In the genomic region with DNA sequence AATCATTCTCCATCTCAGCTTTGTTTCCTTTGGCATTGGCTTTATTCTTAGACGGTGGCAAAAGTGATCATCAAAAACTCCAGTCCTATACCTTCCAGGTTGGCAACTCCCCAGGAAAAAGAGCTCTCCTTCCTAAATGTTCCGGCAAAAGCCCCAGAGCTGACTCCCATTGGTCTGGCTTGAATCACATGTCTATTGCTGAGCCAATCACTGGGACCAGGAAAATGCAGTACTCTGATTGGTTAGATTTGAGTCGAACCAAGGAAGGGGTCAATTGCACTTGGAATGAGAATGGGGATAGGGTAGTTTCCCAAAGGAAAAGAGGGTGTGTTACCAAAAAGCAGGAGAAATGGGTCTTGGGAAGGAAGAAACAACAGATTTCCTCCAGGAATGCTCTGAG, we compare ENCODE assay signal across 24 cellular contexts. TPM values are rescaled to one million over a fixed set of nuclear protein-coding genes. Genes with fewer than 3 reads are reported as not detected.
"Had no signal": no experiment of that assay in that cellular context is flagged by ENCODE, and none has a peak within 500 bp of the region (broad histone marks: within the 10 kb centered on the region; RNA-seq: fewer than 3 reads in every experiment).

No MANE protein-coding gene starts in this region.

- H3K27ac ChIP-seq: gastrocnemius medialis, lower lobe of right lung, spleen, thyroid gland, WERI-Rb-1 had no signal

- H3K9me3 ChIP-seq: gastrocnemius medialis, lower lobe of right lung, spleen, thyroid gland had no signal

- H3K36me3 ChIP-seq: gastrocnemius medialis, lower lobe of right lung, spleen, thyroid gland, WERI-Rb-1 had no signal

- H3K4me3 ChIP-seq: gastrocnemius medialis, lower lobe of right lung, spleen, thyroid gland had no signal

- H3K4me1 Mint-ChIP-seq: activated CD8-positive, alpha-beta memory T cell treated with anti-CD3 and anti-CD28 coated beads, Interleukin-2, amount 10 ng/mL, durations not matched to agents 7 days and 5 days; activated naive CD4-positive, alpha-beta T cell treated with anti-CD3 and anti-CD28 coated beads, Interleukin-2, amount 10 ng/mL, durations not matched to agents 7 days and 5 days; stimulated activated memory B cell treated with anti-CD40 and anti-IgM and Interleukin-4, amounts not matched to agents 10 μg/mL and 1 μg/mL and 100 μg/mL, for 72 hours had no signal

- H3K27ac Mint-ChIP-seq: activated CD4-positive, alpha-beta memory T cell treated with anti-CD3 and anti-CD28 coated beads for 36 hours; activated CD8-positive, alpha-beta memory T cell treated with anti-CD3 and anti-CD28 coated beads, Interleukin-2, amount 10 ng/mL, durations not matched to agents 7 days and 5 days; activated naive CD4-positive, alpha-beta T cell treated with anti-CD3 and anti-CD28 coated beads, Interleukin-2, amount 10 ng/mL, durations not matched to agents 7 days and 5 days; mesothelial cell of epicardium; stimulated activated memory B cell treated with anti-CD40 and anti-IgM and Interleukin-4, amounts not matched to agents 10 μg/mL and 1 μg/mL and 100 μg/mL, for 72 hours had no signal

- H3K36me3 Mint-ChIP-seq: activated CD4-positive, alpha-beta memory T cell treated with anti-CD3 and anti-CD28 coated beads for 36 hours; activated CD8-positive, alpha-beta memory T cell treated with anti-CD3 and anti-CD28 coated beads, Interleukin-2, amount 10 ng/mL, durations not matched to agents 7 days and 5 days; activated naive CD4-positive, alpha-beta T cell treated with anti-CD3 and anti-CD28 coated beads, Interleukin-2, amount 10 ng/mL, durations not matched to agents 7 days and 5 days; mesothelial cell of epicardium; stimulated activated memory B cell treated with anti-CD40 and anti-IgM and Interleukin-4, amounts not matched to agents 10 μg/mL and 1 μg/mL and 100 μg/mL, for 72 hours had no signal

- ATAC-seq: activated CD8-positive, alpha-beta memory T cell treated with anti-CD3 and anti-CD28 coated beads, Interleukin-2, amount 10 ng/mL, durations not matched to agents 7 days and 5 days; gastrocnemius medialis; lower lobe of right lung; stimulated activated memory B cell treated with anti-CD40 and anti-IgM and Interleukin-4, amounts not matched to agents 10 μg/mL and 1 μg/mL and 100 μg/mL, for 72 hours had no signal

- H3K4me1 ChIP-seq: spleen had no signal

- H3K4me3 Mint-ChIP-seq: activated CD4-positive, alpha-beta memory T cell treated with anti-CD3 and anti-CD28 coated beads for 36 hours; activated CD8-positive, alpha-beta memory T cell treated with anti-CD3 and anti-CD28 coated beads, Interleukin-2, amount 10 ng/mL, durations not matched to agents 7 days and 5 days; activated naive CD4-positive, alpha-beta T cell treated with anti-CD3 and anti-CD28 coated beads, Interleukin-2, amount 10 ng/mL, durations not matched to agents 7 days and 5 days; mesothelial cell of epicardium; nephron; stimulated activated memory B cell treated with anti-CD40 and anti-IgM and Interleukin-4, amounts not matched to agents 10 μg/mL and 1 μg/mL and 100 μg/mL, for 72 hours had no signal

- H3K9me3 Mint-ChIP-seq: activated CD4-positive, alpha-beta memory T cell treated with anti-CD3 and anti-CD28 coated beads for 36 hours; activated naive CD4-positive, alpha-beta T cell treated with anti-CD3 and anti-CD28 coated beads, Interleukin-2, amount 10 ng/mL, durations not matched to agents 7 days and 5 days; mesothelial cell of epicardium; nephron; stimulated activated memory B cell treated with anti-CD40 and anti-IgM and Interleukin-4, amounts not matched to agents 10 μg/mL and 1 μg/mL and 100 μg/mL, for 72 hours had no signal

- H3K27me3 ChIP-seq: thyroid gland had no signal

- DNase-seq: activated CD4-positive, alpha-beta memory T cell treated with anti-CD3 and anti-CD28 coated beads for 36 hours; activated CD8-positive, alpha-beta memory T cell treated with anti-CD3 and anti-CD28 coated beads, Interleukin-2, amount 10 ng/mL, durations not matched to agents 7 days and 5 days; activated effector memory CD4-positive, alpha-beta T cell treated with Interleukin-2 at 50 U/mL for 16 hours; activated naive CD4-positive, alpha-beta T cell treated with anti-CD3 and anti-CD28 coated beads, Interleukin-2, amount 10 ng/mL, durations not matched to agents 7 days and 5 days; activated T-cell treated with anti-CD3 and anti-CD28 coated beads, Interleukin-2, amount 50 U/mL, for 1 hour; cerebellar nuclear complex; cortex of kidney; effector CD4-positive, alpha-beta T cell; gastrocnemius medialis; head of caudate nucleus; islet precursor cell; left colon; lower lobe of right lung; occipital lobe; retina; spleen; stimulated activated CD4-positive, alpha-beta T cell treated with anti-CD3 and anti-CD28 coated beads, Interleukin-4, amount 100 ng/mL, for 4 hours; T-helper 2 cell; thyroid gland; WERI-Rb-1 had no signal

RNA-seq across cellular contexts. Expression of gene LEP, which starts 22.3 kb away (rescaled TPM):
- total RNA-seq: activated CD4-positive, alpha-beta memory T cell treated with anti-CD3 and anti-CD28 coated beads for 36 hours; activated CD8-positive, alpha-beta memory T cell treated with anti-CD3 and anti-CD28 coated beads, Interleukin-2, amount 10 ng/mL, durations not matched to agents 7 days and 5 days; lower lobe of right lung; mesothelial cell of epicardium; occipital lobe; urinary bladder had no signal
